In genomic region chr19:3725121-3725520, GRCh38 we compare ENCODE assay signal across 1 cellular context.
TF ChIP-seq lines count a peak whose summit lies in the region.

No MANE protein-coding gene starts in this region.

TF ChIP-seq in H1, 55 proteins besides CTCF, POLR2A, EP300 and RAD21:
- no peak for TF ChIP-seq PHF8 (conservative IDR thresholded peaks at IDR 0.05; ENCODE audit: low read depth, low read length)
- no peak for TF ChIP-seq POLR2AphosphoS5 (IDR thresholded peaks at IDR 0.05; ENCODE audit: low read depth, low read length)
- no peak for TF ChIP-seq ZNF274 (IDR thresholded peaks at IDR 0.05; ENCODE audit: borderline replicate concordance, extremely low read depth, low read length)
- TF ChIP-seq JUND (IDR thresholded peaks at IDR 0.05; ENCODE audit: low read length) = no peak
- no peak for TF ChIP-seq BACH1 (IDR thresholded peaks at IDR 0.05; ENCODE audit: low read length)
- no peak for TF ChIP-seq RBBP5 (IDR thresholded peaks at IDR 0.05; ENCODE audit: borderline replicate concordance, low read depth, low read length)
- no peak for TF ChIP-seq HDAC2 (IDR thresholded peaks at IDR 0.05; ENCODE audit: borderline replicate concordance in 1 of 2, low read depth in 2 of 2, low read length in 2 of 2)
- no peak for TF ChIP-seq SP2 (IDR thresholded peaks at IDR 0.05; ENCODE audit: low read length)
- TF ChIP-seq RNF2 (IDR thresholded peaks at IDR 0.05; ENCODE audit: borderline replicate concordance, low read depth, low read length, missing control alignments, poor library complexity, severe bottlenecking) = no peak
- TF ChIP-seq HDAC6 (IDR thresholded peaks at IDR 0.05; ENCODE audit: low read depth, low read length) = no peak
- TF ChIP-seq TBP (IDR thresholded peaks at IDR 0.05; ENCODE audit: low read depth, low read length) = no peak
- no peak for TF ChIP-seq GABPA (IDR thresholded peaks at IDR 0.05; ENCODE audit: borderline replicate concordance, insufficient read depth, low read length)
- TF ChIP-seq NANOG (IDR thresholded peaks at IDR 0.05; ENCODE audit: insufficient read depth, low read depth, low read length, poor library complexity, severe bottlenecking) = no peak
- TF ChIP-seq SP4 (IDR thresholded peaks at IDR 0.05; ENCODE audit: low read length) = no peak
- TF ChIP-seq CBX8 (IDR thresholded peaks at IDR 0.05; ENCODE audit: borderline replicate concordance, low read depth, low read length) = no peak
